34 cellular contexts compared by ENCODE assay signal in the genomic region with DNA sequence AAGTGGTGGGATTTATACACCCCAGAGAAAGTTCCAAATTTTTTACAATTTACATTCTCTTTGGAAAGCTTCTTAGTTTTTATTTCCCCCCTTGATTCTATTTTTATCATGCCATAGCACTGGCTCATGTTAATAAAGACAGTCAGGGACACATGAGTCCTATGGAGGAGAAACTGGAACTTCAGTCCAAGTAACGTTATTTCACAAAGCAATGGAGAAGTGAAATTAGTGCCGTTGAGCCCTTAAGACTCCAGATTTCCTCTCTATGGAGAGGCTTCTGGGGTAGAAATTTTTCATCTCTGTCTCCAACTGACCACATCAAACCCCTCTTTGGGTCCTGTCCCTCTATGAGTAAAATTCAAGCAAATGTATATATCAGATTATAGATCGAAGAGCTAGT. TPM values are rescaled to one million over a fixed set of nuclear protein-coding genes. Genes with fewer than 3 reads are reported as not detected.
A peak's percentile ranks its signal among the peaks of the same experiment; 100 is the strongest.
DNase-seq lines count a peak whose midpoint lies in the region; ATAC-seq, FAIRE-seq and TF ChIP-seq lines count a peak whose summit lies in the region.
"Had no signal": no experiment of that assay in that cellular context is flagged by ENCODE, and none has a peak within 500 bp of the region (broad histone marks: within the 10 kb centered on the region; RNA-seq: fewer than 3 reads in every experiment).

No MANE protein-coding gene starts in this region.

- in situ Hi-C loops in HepG2 (cut with HindIII; ENCODE audit: extremely low pct_ligation_motif_present, low pct_unique_long_range_greater_than_20kb), result no loop called here

- no peaks in the 10 kb centered on the region for H3K9me3 Mint-ChIP-seq in activated CD8-positive, alpha-beta T cell treated with anti-CD3 and anti-CD28 coated beads, Interleukin-2, amount 10 ng/mL, durations not matched to agents 7 days and 5 days (ENCODE audit: insufficient read depth)
- H3K9me3 Mint-ChIP-seq: activated naive CD4-positive, alpha-beta T cell treated with anti-CD3 and anti-CD28 coated beads, Interleukin-2, amount 10 ng/mL, durations not matched to agents 7 days and 5 days; CD4-positive, alpha-beta memory T cell had no signal

- H4K20me1 ChIP-seq in HepG2 (ENCODE audit: insufficient read depth, low read length), result no peaks in the 10 kb centered on the region

- no peaks in the 10 kb centered on the region for H3K9me3 ChIP-seq in right lobe of liver
- H3K9me3 ChIP-seq in HepG2 (ENCODE audit: low read length), result no peaks in the 10 kb centered on the region
- H3K9me3 ChIP-seq in left lung, result no peaks in the 10 kb centered on the region
- H3K9me3 ChIP-seq: adrenal gland, body of pancreas, esophagus muscularis mucosa, SJSA1 had no signal

- H3K36me3 ChIP-seq in right lobe of liver (no peaks in the 10 kb centered on the region), HepG2 (replicated peaks in 1 of 2; ENCODE audit: control insufficient read depth in 1 of 2, insufficient read depth in 2 of 2, low read length in 2 of 2) (no peaks in the 10 kb centered on the region), left lung (no peaks in the 10 kb centered on the region)
- H3K36me3 ChIP-seq: adrenal gland, esophagus muscularis mucosa, SJSA1 had no signal

- TF ChIP-seq POLR2A in right lobe of liver (IDR thresholded peaks at IDR 0.05), result no peak
- no peak for TF ChIP-seq POLR2A in HepG2 (IDR thresholded peaks at IDR 0.05; ENCODE audit: insufficient read depth in 1 of 2, low read depth in 2 of 2, low read length in 2 of 2)

- intact Hi-C loops in right lobe of liver (cut with DNase I), result no loop called here
- intact Hi-C loops in HepG2 (cut with micrococcal nuclease; ENCODE audit: unreplicated experiment), result no loop called here
- intact Hi-C loops in left lung (cut with DNase I), result no loop called here

- no peaks in the 10 kb centered on the region for H3K27me3 ChIP-seq in right lobe of liver
- no peaks in the 10 kb centered on the region for H3K27me3 ChIP-seq in HepG2 (ENCODE audit: control insufficient read depth in 1 of 2, insufficient read depth in 2 of 2, low read length in 2 of 2)
- H3K27me3 ChIP-seq in left lung, result no peaks in the 10 kb centered on the region
- H3K27me3 ChIP-seq: adrenal gland, body of pancreas, esophagus muscularis mucosa, SJSA1 had no signal

- no peaks in the 10 kb centered on the region for H3K4me1 ChIP-seq in right lobe of liver
- H3K4me1 ChIP-seq in HepG2 (ENCODE audit: insufficient read depth, low read length), result peaks cover 13% of the 10 kb centered on the region
- H3K4me1 ChIP-seq in left lung, result peaks cover 0 to 6% of the 10 kb centered on the region in 2 donors
- H3K4me1 ChIP-seq: adrenal gland, body of pancreas, esophagus muscularis mucosa, SJSA1 had no signal

- no peak for TF ChIP-seq RAD21 in HepG2 (CRISPR knock-in tag; IDR thresholded peaks at IDR 0.05)

- POLR2A ChIA-PET in HepG2 (lab: Yijun Ruan, JAX), result no interaction called here
- POLR2A ChIA-PET in activated CD8-positive, alpha-beta T cell treated with anti-CD3 and anti-CD28 coated beads, Interleukin-2, amount 10 ng/mL, durations not matched to agents 7 days and 5 days (lab: Charles Lee), result no interaction called here

- no peak overlapping the region for H3K27ac Mint-ChIP-seq in activated CD8-positive, alpha-beta T cell treated with anti-CD3 and anti-CD28 coated beads, Interleukin-2, amount 10 ng/mL, durations not matched to agents 7 days and 5 days
- H3K27ac Mint-ChIP-seq: activated naive CD4-positive, alpha-beta T cell treated with anti-CD3 and anti-CD28 coated beads, Interleukin-2, amount 10 ng/mL, durations not matched to agents 7 days and 5 days; CD4-positive, alpha-beta memory T cell; H9; progenitor cell of endocrine pancreas had no signal

- no peak overlapping the region for H3K4me3 ChIP-seq in right lobe of liver
- no peak overlapping the region for H3K4me3 ChIP-seq in HepG2 (replicated peaks in 1 of 3; ENCODE audit: insufficient read depth in 1 of 3, low read depth in 2 of 3, low read length in 3 of 3)
- no peak overlapping the region for H3K4me3 ChIP-seq in left lung
- H3K4me3 ChIP-seq: adrenal gland, body of pancreas, dorsolateral prefrontal cortex, esophagus muscularis mucosa, SJSA1 had no signal

- 46% methylated on average over 3 of the region's 3 CpGs for WGBS in right lobe of liver (ENCODE audit: insufficient coverage, low coverage, low lambda C conversion rate, missing lambda C conversion rate)
- WGBS in HepG2 (ENCODE audit: low lambda C conversion rate), result 81% methylated on average over 3 of the region's 3 CpGs

- no peaks in the 10 kb centered on the region for H3K36me3 Mint-ChIP-seq in activated CD8-positive, alpha-beta T cell treated with anti-CD3 and anti-CD28 coated beads, Interleukin-2, amount 10 ng/mL, durations not matched to agents 7 days and 5 days (ENCODE audit: low read depth)
- H3K36me3 Mint-ChIP-seq: activated naive CD4-positive, alpha-beta T cell treated with anti-CD3 and anti-CD28 coated beads, Interleukin-2, amount 10 ng/mL, durations not matched to agents 7 days and 5 days; CD4-positive, alpha-beta memory T cell had no signal

- ATAC-seq in right lobe of liver (peak in 3 of 4 donors; percentile 34 to 53 (median 49)), HepG2 (no peak), left lung (peak; percentile 31), HG03135 (IDR thresholded peaks at IDR 0.05; ENCODE audit: unreplicated experiment) (no peak)
- no peak for ATAC-seq in activated CD8-positive, alpha-beta T cell treated with anti-CD3 and anti-CD28 coated beads, Interleukin-2, amount 10 ng/mL, durations not matched to agents 7 days and 5 days
- ATAC-seq: body of pancreas, left lobe of liver had no signal

- no peak for FAIRE-seq in HepG2 (lab: Jason Lieb, UNC)
- FAIRE-seq: endometrium, islet of Langerhans had no signal

- H3K4me2 ChIP-seq in HepG2 (ENCODE audit: low read depth, low read length), result no peak overlapping the region
- H3K4me2 ChIP-seq: KMS-11 had no signal

- CTCF ChIA-PET in HepG2 (lab: Yijun Ruan, JAX; ENCODE audit: low intra/inter-chr PET ratio, low total read pairs), result no interaction called here
- CTCF ChIA-PET in activated CD8-positive, alpha-beta T cell treated with anti-CD3 and anti-CD28 coated beads, Interleukin-2, amount 10 ng/mL, durations not matched to agents 7 days and 5 days (lab: Charles Lee), result interaction anchor here (0.9 to 1.3 kb wide), 2 partner anchors 13 to 21 kb away, joined by 3 read pairs; a partner anchor contains a TSS

- no peaks in the 10 kb centered on the region for H3K79me2 ChIP-seq in HepG2 (ENCODE audit: insufficient read depth, low read length)

- DNase-seq in right lobe of liver, result no peak
- no peak for DNase-seq in HepG2 (ENCODE audit: low spot score)
- DNase-seq in NOMO-1 treated with dmso at 0.1 percent for 144 hours (lab: John Stamatoyannopoulos, UW; ENCODE audit: unreplicated experiment), result peak; percentile 59
- DNase-seq in left lung, result no peak
- DNase-seq in activated T-cell treated with anti-CD3 and anti-CD28 coated beads for 4 hours, result no peak
- DNase-seq in activated CD8-positive, alpha-beta T cell treated with anti-CD3 and anti-CD28 coated beads, Interleukin-2, amount 10 ng/mL, durations not matched to agents 7 days and 5 days, result no peak
- no peak for DNase-seq in activated CD4-positive, alpha-beta T cell treated with anti-CD3 and anti-CD28 coated beads, Interleukin-2, amount 50 U/mL, for 4 hours
- DNase-seq: 8988T; activated CD4-positive, alpha-beta T cell treated with anti-CD3 and anti-CD28 coated beads, Interleukin-2, amount 50 U/mL, for 48 hours; activated CD8-positive, alpha-beta memory T cell treated with anti-CD3 and anti-CD28 coated beads, Interleukin-2, amount 50 U/mL, for 4 hours; activated naive CD4-positive, alpha-beta T cell treated with anti-CD3 and anti-CD28 coated beads, Interleukin-2, amount 10 ng/mL, durations not matched to agents 7 days and 5 days; adrenal gland; body of pancreas; CD4-positive, alpha-beta memory T cell; dorsolateral prefrontal cortex; foreskin fibroblast; H9; MM.1S; NCI-H146; NCI-H226; NCI-H69; stimulated activated CD4-positive, alpha-beta T cell treated with anti-CD3 and anti-CD28 coated beads, Interleukin-4, amount 100 ng/mL, for 24 hours; T-helper 1 cell; trophoblast cell had no signal

- H3K4me1 Mint-ChIP-seq in activated CD8-positive, alpha-beta T cell treated with anti-CD3 and anti-CD28 coated beads, Interleukin-2, amount 10 ng/mL, durations not matched to agents 7 days and 5 days (ENCODE audit: low read depth), result peaks cover 6% of the 10 kb centered on the region

- no peak overlapping the region for H2AFZ ChIP-seq in HepG2 (ENCODE audit: low read length)

- H3K4me3 Mint-ChIP-seq in activated CD8-positive, alpha-beta T cell treated with anti-CD3 and anti-CD28 coated beads, Interleukin-2, amount 10 ng/mL, durations not matched to agents 7 days and 5 days, result no peak overlapping the region
- H3K4me3 Mint-ChIP-seq: activated naive CD4-positive, alpha-beta T cell treated with anti-CD3 and anti-CD28 coated beads, Interleukin-2, amount 10 ng/mL, durations not matched to agents 7 days and 5 days; CD4-positive, alpha-beta memory T cell; H9 had no signal

- no peak overlapping the region for H3K27ac ChIP-seq in right lobe of liver
- no peak overlapping the region for H3K27ac ChIP-seq in HepG2 (ENCODE audit: extremely low read length, insufficient read depth, low read length)
- peak overlapping the region in 1 of 2 donors; percentile 41 for H3K27ac ChIP-seq in left lung
- H3K27ac ChIP-seq: body of pancreas, esophagus muscularis mucosa, KMS-11, SJSA1 had no signal

- H3K9ac ChIP-seq in HepG2 (ENCODE audit: insufficient read depth, low read depth, low read length), result no peak overlapping the region
- H3K9ac ChIP-seq: KMS-11 had no signal

- TF ChIP-seq CTCF in right lobe of liver (IDR thresholded peaks at IDR 0.05) (no peak), HepG2 (CRISPR knock-in tag; IDR thresholded peaks at IDR 0.05) (no peak), left lung (IDR thresholded peaks at IDR 0.05) (no peak)

- no peaks in the 10 kb centered on the region for H3K27me3 Mint-ChIP-seq in activated CD8-positive, alpha-beta T cell treated with anti-CD3 and anti-CD28 coated beads, Interleukin-2, amount 10 ng/mL, durations not matched to agents 7 days and 5 days (ENCODE audit: low read depth)
- H3K27me3 Mint-ChIP-seq: CD4-positive, alpha-beta memory T cell; progenitor cell of endocrine pancreas had no signal

- TF ChIP-seq EP300 in HepG2 (IDR thresholded peaks at IDR 0.05; ENCODE audit: low read depth in 2 of 2, low read length in 2 of 2) (no peak), HepG2 (CRISPR knock-in tag; IDR thresholded peaks at IDR 0.05; ENCODE audit: borderline replicate concordance) (no peak)

- no TSS peak for BruUV-seq in HepG2 (replicated peaks; lab: Mats Ljungman, UMichigan)

RNA-seq across cellular contexts. Expression of a gene that starts 12.8 kb away (rescaled TPM):
- total RNA-seq in right lobe of liver (1 to 10 TPM in 1 of 6 experiments, under 1 TPM in 4, not detected in 1; 0.35 to 1.3 (median 0.50) TPM), HepG2 (2016; rRNA removed; fragmentation: Illumina TruSeq; extraction: Trizol) (not detected in 2 replicates), left lung (1 to 10 TPM; 3.0 to 6.2 TPM)
- total RNA-seq in HepG2 (2016; cell fraction: cytosol; rRNA removed; fragmentation: Illumina TruSeq; extraction: Trizol; ENCODE audit: low read depth), result not detected in 2 replicates
- total RNA-seq in HepG2 (2016; cell fraction: insoluble cytoplasmic fraction; rRNA removed; fragmentation: Illumina TruSeq; extraction: Trizol), result not detected in 2 replicates
- total RNA-seq in HepG2 (2016; cell fraction: membrane; rRNA removed; fragmentation: Illumina TruSeq; extraction: Trizol), result not detected in 2 replicates
- total RNA-seq in HepG2 (2016; cell fraction: nucleus; rRNA removed; fragmentation: Illumina TruSeq; extraction: Trizol), result not detected in 2 replicates
- polyA plus RNA-seq in HepG2 (2011; rRNA removed), result not detected in 2 replicates
- not detected in 2 replicates for polyA plus RNA-seq in HepG2 (2011; cell fraction: cytosol; rRNA removed)
- polyA plus RNA-seq in HepG2 (2011; cell fraction: nucleus; rRNA removed), result not detected in 2 replicates
- polyA plus RNA-seq in HepG2 (2012), result not detected in 2 replicates
- not detected in 2 replicates for polyA plus RNA-seq in HepG2 (2016; cell fraction: cytosol; fragmentation: Illumina TruSeq; extraction: Trizol; ENCODE audit: low read depth)
- polyA plus RNA-seq in HepG2 (2016; cell fraction: insoluble cytoplasmic fraction; fragmentation: Illumina TruSeq; extraction: Trizol; ENCODE audit: low read depth), result not detected in 2 replicates
- not detected in 2 replicates for polyA plus RNA-seq in HepG2 (2016; cell fraction: membrane; fragmentation: Illumina TruSeq; extraction: Trizol; ENCODE audit: low read depth)
- not detected in 2 replicates for polyA plus RNA-seq in HepG2 (2016; cell fraction: nucleus; fragmentation: Illumina TruSeq; extraction: Trizol; ENCODE audit: insufficient read depth, low read depth)
- not detected in 2 replicates for polyA minus RNA-seq in HepG2 (2011; rRNA and poly(A)+ RNA removed; ENCODE audit: low replicate concordance)
- polyA minus RNA-seq in HepG2 (2011; cell fraction: cytosol; rRNA and poly(A)+ RNA removed), result not detected in 2 replicates
- not detected in 2 replicates for polyA minus RNA-seq in HepG2 (2011; cell fraction: nucleus; rRNA and poly(A)+ RNA removed)
- 1 to 10 TPM; 3.0 to 3.1 TPM for total RNA-seq in activated CD8-positive, alpha-beta T cell treated with anti-CD3 and anti-CD28 coated beads, Interleukin-2, amount 10 ng/mL, durations not matched to agents 7 days and 5 days
- total RNA-seq: Daoy, H9, myocyte, progenitor cell of endocrine pancreas, SJSA1 had no signal

Comparison
In these comparisons a context has a peak if more than half of its experiments do, and no peak if none do; other contexts are left out.
1. ATAC-seq: peak in right lobe of liver (3 of 4) and left lung (single experiment); none in HepG2 (single experiment), HG03135 (single experiment) and activated CD8-positive, alpha-beta T cell treated with anti-CD3 and anti-CD28 coated beads, Interleukin-2, amount 10 ng/mL, durations not matched to agents 7 days and 5 days (single experiment).